Comparison of ENCODE assay signal across 8 cellular contexts in the genomic region with DNA sequence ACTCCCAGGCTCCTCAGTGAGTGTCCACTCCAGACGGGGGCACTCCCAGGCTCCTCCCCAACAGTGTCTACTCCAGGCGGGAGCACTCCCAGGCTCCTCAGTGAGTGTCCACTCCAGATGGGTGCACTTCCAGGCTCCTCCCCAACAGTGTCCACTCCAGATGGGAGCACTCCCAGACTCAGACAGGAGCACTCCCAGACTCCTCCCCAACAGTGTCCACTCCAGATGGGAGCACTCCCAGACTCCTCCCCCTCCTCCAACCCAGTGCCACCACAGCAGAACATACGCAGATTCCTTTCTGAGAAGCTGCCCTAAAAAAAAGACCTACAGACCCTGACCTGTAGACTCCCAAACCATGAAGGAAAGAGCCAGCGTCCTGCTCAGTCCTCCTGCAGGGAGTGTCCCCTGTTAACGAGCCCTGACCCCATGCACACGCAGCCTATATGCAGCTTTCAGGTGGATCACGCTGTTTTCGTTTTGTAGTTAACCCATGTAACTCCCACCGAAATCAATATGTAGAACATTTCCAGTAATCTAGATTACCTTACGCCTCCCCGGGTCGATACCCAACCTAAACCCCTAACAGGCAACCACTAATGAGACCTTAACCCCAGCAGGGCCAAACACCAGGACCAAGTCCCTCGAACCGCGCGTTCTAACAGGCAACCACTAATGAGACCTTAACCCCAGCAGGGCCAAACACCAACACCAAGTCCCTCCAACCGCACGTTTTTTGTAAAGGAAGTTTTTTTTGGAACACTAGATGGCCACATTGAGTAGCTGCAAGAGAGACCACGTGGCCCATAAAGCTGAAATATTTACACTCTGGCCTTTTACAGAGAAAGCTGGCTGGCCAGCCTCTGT. TPM values are rescaled to one million over a fixed set of nuclear protein-coding genes. Genes with fewer than 3 reads are reported as not detected.
DNase-seq lines count a peak whose midpoint lies in the region; ATAC-seq, FAIRE-seq and TF ChIP-seq lines count a peak whose summit lies in the region.

No MANE protein-coding gene starts in this region.

- peak overlapping the region; percentile 73 for H3K27ac Mint-ChIP-seq in activated CD4-positive, alpha-beta T cell treated with anti-CD3 and anti-CD28 coated beads for 36 hours
- peak overlapping the region; percentile 8 for H3K27ac Mint-ChIP-seq in type B pancreatic cell

- H3K27me3 ChIP-seq in bronchial epithelial cell (ENCODE audit: control insufficient read depth, insufficient read depth, low read length), result no peaks in the 10 kb centered on the region

- H3K36me3 ChIP-seq in bronchial epithelial cell (ENCODE audit: control insufficient read depth, insufficient read depth, low read length), result no peaks in the 10 kb centered on the region

- no peak overlapping the region for H3K4me3 Mint-ChIP-seq in activated CD4-positive, alpha-beta T cell treated with anti-CD3 and anti-CD28 coated beads for 36 hours
- H3K4me3 Mint-ChIP-seq in type B pancreatic cell, result no peak overlapping the region

- intact Hi-C loops in activated CD4-positive, alpha-beta T cell treated with anti-CD3 and anti-CD28 coated beads for 36 hours (cut with DNase I, micrococcal nuclease), result loop anchor here in 1 of 2 experiments (2.0 kb wide), 2 partner anchors 16 to 44 kb away; a partner anchor contains a TSS

- peaks cover 27% of the 10 kb centered on the region for H3K4me1 Mint-ChIP-seq in activated CD4-positive, alpha-beta T cell treated with anti-CD3 and anti-CD28 coated beads for 36 hours
- H3K4me1 Mint-ChIP-seq in type B pancreatic cell (ENCODE audit: unreplicated experiment), result peaks cover 7% of the 10 kb centered on the region

- peak; percentile 86 for ATAC-seq in activated CD4-positive, alpha-beta T cell treated with anti-CD3 and anti-CD28 coated beads for 36 hours
- ATAC-seq in HG03432 (IDR thresholded peaks at IDR 0.05; ENCODE audit: unreplicated experiment), result no peak

- CTCF ChIA-PET in activated CD4-positive, alpha-beta T cell treated with anti-CD3 and anti-CD28 coated beads for 36 hours (lab: Charles Lee), result interaction anchor here (0.6 to 1.8 kb wide), 8 partner anchors 9 to 1073 kb away, joined by 3 to 6 read pairs (median 4); a partner anchor contains a TSS

- TF ChIP-seq CTCF in bronchial epithelial cell (IDR thresholded peaks at IDR 0.05; ENCODE audit: insufficient read depth, low read length, severe bottlenecking) (peak; percentile 74), type B pancreatic cell (conservative IDR thresholded peaks at IDR 0.05) (peak; percentile 76)

- H3K9me3 Mint-ChIP-seq in activated CD4-positive, alpha-beta T cell treated with anti-CD3 and anti-CD28 coated beads for 36 hours (ENCODE audit: low read depth), result peaks cover 7% of the 10 kb centered on the region
- peaks cover 6% of the 10 kb centered on the region for H3K9me3 Mint-ChIP-seq in type B pancreatic cell

- FAIRE-seq in RCC 7860 (lab: Jason Lieb, UNC) (peak; percentile 32), bronchial epithelial cell (lab: Jason Lieb, UNC) (no peak)

- H3K36me3 Mint-ChIP-seq in activated CD4-positive, alpha-beta T cell treated with anti-CD3 and anti-CD28 coated beads for 36 hours (ENCODE audit: low read depth), result peaks cover 11% of the 10 kb centered on the region
- H3K36me3 Mint-ChIP-seq in type B pancreatic cell, result peaks cover 5% of the 10 kb centered on the region

- POLR2A ChIA-PET in activated CD4-positive, alpha-beta T cell treated with anti-CD3 and anti-CD28 coated beads for 36 hours (lab: Charles Lee), result interaction anchor here (0.6 to 0.7 kb wide), 4 partner anchors 245 to 574 kb away, joined by 3 to 6 read pairs (median 4); no protein-coding TSS in a partner anchor

- H3K27me3 Mint-ChIP-seq in activated CD4-positive, alpha-beta T cell treated with anti-CD3 and anti-CD28 coated beads for 36 hours, result no peaks in the 10 kb centered on the region
- no peaks in the 10 kb centered on the region for H3K27me3 Mint-ChIP-seq in type B pancreatic cell

- no peak overlapping the region for H3K4me3 ChIP-seq in bronchial epithelial cell (ENCODE audit: low read depth, low read length)

- DNase-seq in activated CD4-positive, alpha-beta T cell treated with anti-CD3 and anti-CD28 coated beads for 36 hours, result peak; percentile 32
- DNase-seq in activated CD4-positive, alpha-beta T cell treated with anti-CD3 and anti-CD28 coated beads, Interleukin-2, amount 50 U/mL, for 4 hours, result no peak
- DNase-seq in LHCN-M2 (ENCODE audit: low read depth), result peak; percentile 69
- peak; percentile 35 for DNase-seq in RCC 7860 (ENCODE audit: low spot score)
- DNase-seq in bronchial epithelial cell (ENCODE audit: low read depth), result peak; percentile 49
- peak; percentile 57 for DNase-seq in kidney tubule cell (ENCODE audit: low spot score)
- no peak for DNase-seq in type B pancreatic cell (ENCODE audit: extremely low spot score, unreplicated experiment)

RNA-seq across cellular contexts. Expression of a gene that starts 15.7 kb away (rescaled TPM):
- 1 to 10 TPM; 3.1 to 3.6 TPM for total RNA-seq in activated CD4-positive, alpha-beta T cell treated with anti-CD3 and anti-CD28 coated beads for 36 hours
- total RNA-seq in LHCN-M2 (2014; rRNA removed), result 0.17 and 0.26 TPM in 2 replicates
- polyA plus RNA-seq in LHCN-M2 (2012), result 0.52 TPM
- 0.26 TPM in 2 replicates for total RNA-seq in bronchial epithelial cell
- 2.5 and 3.1 TPM in 2 replicates for total RNA-seq in type B pancreatic cell (ENCODE audit: low replicate concordance)

RNA-seq across cellular contexts. Expression of a gene that starts 17.2 kb away (rescaled TPM):
- total RNA-seq in activated CD4-positive, alpha-beta T cell treated with anti-CD3 and anti-CD28 coated beads for 36 hours, result 10 to 100 TPM; 20.9 to 26.8 TPM
- total RNA-seq in LHCN-M2 (2014; rRNA removed), result 63.0 and 66.9 TPM in 2 replicates
- 87.6 TPM for polyA plus RNA-seq in LHCN-M2 (2012)
- 64.2 and 81.8 TPM in 2 replicates for total RNA-seq in bronchial epithelial cell
- total RNA-seq in type B pancreatic cell (ENCODE audit: low replicate concordance), result 50.4 and 51.6 TPM in 2 replicates

RNA-seq across cellular contexts. Expression of a gene that starts 44.2 kb away (rescaled TPM):
- total RNA-seq in activated CD4-positive, alpha-beta T cell treated with anti-CD3 and anti-CD28 coated beads for 36 hours, result 10 to 100 TPM; 23.5 to 29.1 TPM
- 26.4 and 36.6 TPM in 2 replicates for total RNA-seq in LHCN-M2 (2014; rRNA removed)
- polyA plus RNA-seq in LHCN-M2 (2012), result 13.7 TPM
- total RNA-seq in bronchial epithelial cell, result 23.6 and 33.7 TPM in 2 replicates
- 33.8 and 45.8 TPM in 2 replicates for total RNA-seq in type B pancreatic cell (ENCODE audit: low replicate concordance)

RNA-seq across cellular contexts. Expression of a gene that starts 55.8 kb away (rescaled TPM):
- 10 to 100 TPM; 36.2 to 43.0 TPM for total RNA-seq in activated CD4-positive, alpha-beta T cell treated with anti-CD3 and anti-CD28 coated beads for 36 hours
- total RNA-seq in LHCN-M2 (2014; rRNA removed) (36.1 and 38.5 TPM in 2 replicates), bronchial epithelial cell (30.7 and 34.2 TPM in 2 replicates), type B pancreatic cell (ENCODE audit: low replicate concordance) (41.7 and 45.3 TPM in 2 replicates)
- polyA plus RNA-seq in LHCN-M2 (2012), result 26.3 TPM

Comparison
In these comparisons a context has a peak if more than half of its experiments do, and no peak if none do; other contexts are left out.
1. DNase-seq: peak in activated CD4-positive, alpha-beta T cell treated with anti-CD3 and anti-CD28 coated beads for 36 hours (single experiment), LHCN-M2 (single experiment), RCC 7860 (single experiment), bronchial epithelial cell (single experiment) and kidney tubule cell (single experiment); none in activated CD4-positive, alpha-beta T cell treated with anti-CD3 and anti-CD28 coated beads, Interleukin-2, amount 50 U/mL, for 4 hours (0 of 2) and type B pancreatic cell (single experiment).